In genomic region chr1:63861055-63861691, GRCh38 we compare ENCODE assay signal across 22 cellular contexts.
DNase-seq lines count a peak whose midpoint lies in the region; TF ChIP-seq lines count a peak whose summit lies in the region.
"Had no signal": no experiment of that assay in that cellular context is flagged by ENCODE, and none has a peak within 500 bp of the region (broad histone marks: within the 10 kb centered on the region; RNA-seq: fewer than 3 reads in every experiment).

No MANE protein-coding gene starts in this region.

- no peak overlapping the region for H4K91ac ChIP-seq in H9 (ENCODE audit: insufficient read length, low read depth, low read length)

- H3K79me2 ChIP-seq in H9 (ENCODE audit: insufficient read depth, low read length), result peaks cover 33% of the 10 kb centered on the region; the same call in 1 of the 2 replicates
- no peaks in the 10 kb centered on the region for H3K79me2 ChIP-seq in fibroblast of lung (ENCODE audit: control insufficient read depth, insufficient read depth, low read length)

- no peak overlapping the region for H2BK120ac ChIP-seq in H9 (ENCODE audit: low read depth, low read length, poor library complexity, severe bottlenecking)

- peaks cover 13% of the 10 kb centered on the region for H3K4me1 ChIP-seq in H9 (ENCODE audit: insufficient read depth, low read length)
- no peaks in the 10 kb centered on the region for H3K4me1 ChIP-seq in fibroblast of lung (ENCODE audit: control insufficient read depth, extremely low read depth, insufficient read depth, low read length)
- H3K4me1 ChIP-seq in tibial artery, result peaks cover 0 to 82% (median 20%) of the 10 kb centered on the region in 4 donors
- H3K4me1 ChIP-seq: parathyroid adenoma had no signal

- no peak overlapping the region for H3K23ac ChIP-seq in H9 (ENCODE audit: insufficient read length, low read depth, low read length)

- no peak overlapping the region for H2AK5ac ChIP-seq in H9 (ENCODE audit: insufficient read length, low read length)

- peaks cover 7% of the 10 kb centered on the region for H3K79me1 ChIP-seq in H9 (ENCODE audit: insufficient read depth, low read depth, low read length, poor library complexity, severe bottlenecking)

- H3K9ac ChIP-seq in H9 (ENCODE audit: extremely low read depth, insufficient read length, low read length), result no peak overlapping the region
- H3K9ac ChIP-seq in fibroblast of lung (ENCODE audit: insufficient read depth, low read length), result no peak overlapping the region
- H3K9ac ChIP-seq: parathyroid adenoma had no signal

- no peak overlapping the region for H4K8ac ChIP-seq in H9 (replicated peaks; ENCODE audit: insufficient read length, low read depth, low read length)

- H3K4ac ChIP-seq in H9 (ENCODE audit: low read depth, low read length), result no peak overlapping the region

- no peak; the same call in 2 of the 3 replicates for TF ChIP-seq CTCF in H9 (conservative IDR thresholded peaks at IDR 0.05)
- TF ChIP-seq CTCF in fibroblast of lung (conservative IDR thresholded peaks at IDR 0.05 in 1 of 2, IDR thresholded peaks at IDR 0.05 in 1 of 2; ENCODE audit: low read depth in 1 of 2, low read length in 2 of 2), result no peak
- no peak for TF ChIP-seq CTCF in mesothelial cell of epicardium (IDR thresholded peaks at IDR 0.05; ENCODE audit: unreplicated experiment)
- TF ChIP-seq CTCF in tibial artery (IDR thresholded peaks at IDR 0.05), result peak; percentile 16

- H3K9me3 Mint-ChIP-seq in H9 (no peaks in the 10 kb centered on the region), mesothelial cell of epicardium (peaks cover 8% of the 10 kb centered on the region)
- H3K9me3 Mint-ChIP-seq: T-helper 2 cell treated with Interferon-gamma antibody and Interleukin-4, amounts not matched to agents 5 μg/mL and 100 μg/mL, for 36 hours had no signal

- no peak overlapping the region for H2BK15ac ChIP-seq in H9 (ENCODE audit: low read depth, low read length)

- H2AFZ ChIP-seq in H9 (ENCODE audit: low read length) (no peak overlapping the region), fibroblast of lung (ENCODE audit: low read length) (no peak overlapping the region)
- H2AFZ ChIP-seq: parathyroid adenoma had no signal

- H3K18ac ChIP-seq in H9 (ENCODE audit: insufficient read length, low read depth, low read length), result no peak overlapping the region

- no peak overlapping the region for H3K4me3 ChIP-seq in fibroblast of lung (replicated peaks in 1 of 4; ENCODE audit: control extremely low read depth in 1 of 4, insufficient read depth in 1 of 4, low read depth in 3 of 4, low read length in 4 of 4)
- peak overlapping the region in 1 of 2 donors; percentile 5 for H3K4me3 ChIP-seq in tibial artery
- H3K4me3 ChIP-seq: dorsolateral prefrontal cortex, lung, SK-N-MC, stomach had no signal

- H3K4me3 Mint-ChIP-seq in H9, result no peak overlapping the region
- H3K4me3 Mint-ChIP-seq in mesothelial cell of epicardium, result no peak overlapping the region
- H3K4me3 Mint-ChIP-seq: naive B cell; T-helper 2 cell treated with Interferon-gamma antibody and Interleukin-4, amounts not matched to agents 5 μg/mL and 100 μg/mL, for 36 hours had no signal

- H4K5ac ChIP-seq in H9 (ENCODE audit: insufficient read length, low read depth, low read length), result no peak overlapping the region

- H3K23me2 ChIP-seq in H9 (ENCODE audit: insufficient read length, low read depth, low read length, poor library complexity, severe bottlenecking), result no peaks in the 10 kb centered on the region

- H3K27ac ChIP-seq in H9 (ENCODE audit: insufficient read length, low read depth, low read length) (no peak overlapping the region), fibroblast of lung (ENCODE audit: insufficient read depth, low read length) (no peak overlapping the region), tibial artery (peak overlapping the region; percentile 54 to 59)
- H3K27ac ChIP-seq: parathyroid adenoma, SK-N-MC, stomach had no signal

- H3K27me3 ChIP-seq in H9 (ENCODE audit: insufficient read depth, low read length) (no peaks in the 10 kb centered on the region), fibroblast of lung (ENCODE audit: control insufficient read depth, insufficient read depth, low read length) (no peaks in the 10 kb centered on the region), tibial artery (no peaks in the 10 kb centered on the region)
- H3K27me3 ChIP-seq: dorsolateral prefrontal cortex, stomach had no signal

- H2BK20ac ChIP-seq in H9 (ENCODE audit: low read depth, low read length, poor library complexity, severe bottlenecking), result no peak overlapping the region

- H3K4me1 Mint-ChIP-seq in H9 (peaks cover 53 to 78% of the 10 kb centered on the region in 2 experiments), mesothelial cell of epicardium (peaks cover 49% of the 10 kb centered on the region)
- H3K4me1 Mint-ChIP-seq: naive B cell had no signal

- H3K14ac ChIP-seq in H9 (ENCODE audit: insufficient read depth, low read length), result no peak overlapping the region

- no peaks in the 10 kb centered on the region for H3K9me3 ChIP-seq in H9 (ENCODE audit: control insufficient read depth, low read depth, low read length)
- no peaks in the 10 kb centered on the region for H3K9me3 ChIP-seq in fibroblast of lung (ENCODE audit: control insufficient read depth, insufficient read depth, low read depth, low read length)
- no peaks in the 10 kb centered on the region for H3K9me3 ChIP-seq in tibial artery
- H3K9me3 ChIP-seq: stomach had no signal

- no peaks in the 10 kb centered on the region for H3K27me3 Mint-ChIP-seq in H9 (ENCODE audit: low read depth)
- H3K27me3 Mint-ChIP-seq in mesothelial cell of epicardium (ENCODE audit: low read depth), result no peaks in the 10 kb centered on the region
- H3K27me3 Mint-ChIP-seq: naive B cell had no signal

- H2BK5ac ChIP-seq in H9 (ENCODE audit: insufficient read length, low read length), result no peak overlapping the region

- no peak for DNase-seq in H9
- DNase-seq in fibroblast of lung (ENCODE audit: low read depth in 2 of 2), result no peak
- DNase-seq in mesothelial cell of epicardium (ENCODE audit: low spot score in 2 of 2, unreplicated experiment in 2 of 2), result no peak
- DNase-seq in tibial artery, result peak in 1 of 2 donors; percentile 35
- no peak for DNase-seq in Ammon's horn (ENCODE audit: low spot score)
- DNase-seq in DMS79 treated with DMSO at 0.1 percent for 48 hours (lab: John Stamatoyannopoulos, UW), result no peak
- no peak for DNase-seq in HuH-7 (ENCODE audit: low spot score)
- DNase-seq: dorsolateral prefrontal cortex; erythroblast; glutamatergic neuron; Kasumi-1; naive B cell; NCI-H1092; NCI-H2029 treated with DMSO at 0.1 percent for 48 hours; NCI-H510A; small intestine; stimulated activated CD4-positive, alpha-beta T cell treated with anti-CD3 and anti-CD28 coated beads, Interleukin-4, amount 100 ng/mL, for 1 hour; stomach had no signal

- H2BK12ac ChIP-seq in H9 (ENCODE audit: insufficient read length, low read depth, low read length), result no peak overlapping the region

- H3K27ac Mint-ChIP-seq in H9 (peak overlapping the region in 2 of 3 experiments; percentile 1 to 88; a peak in 3 of 7 replicates), mesothelial cell of epicardium (peak overlapping the region; percentile 74)
- H3K27ac Mint-ChIP-seq: T-helper 2 cell treated with Interferon-gamma antibody and Interleukin-4, amounts not matched to agents 5 μg/mL and 100 μg/mL, for 36 hours had no signal

- H3K56ac ChIP-seq in H9 (ENCODE audit: insufficient read length, low read depth, low read length), result no peak overlapping the region

- H3K4me2 ChIP-seq in H9 (ENCODE audit: insufficient read depth, insufficient read length, low read length) (no peak overlapping the region), fibroblast of lung (ENCODE audit: extremely low read depth, insufficient read depth, low read length) (peak overlapping the region; percentile 15)

- H3K36me3 ChIP-seq in fibroblast of lung (ENCODE audit: control insufficient read depth, insufficient read depth, low read length) (no peaks in the 10 kb centered on the region), tibial artery (no peaks in the 10 kb centered on the region)
- H3K36me3 ChIP-seq: stomach had no signal

- intact Hi-C loops in tibial artery (cut with DNase I; ENCODE audit: low total_unique reads), result no loop called here

- WGBS in H9 (ENCODE audit: extremely low coverage, insufficient read length, low lambda C conversion rate), result no CpG with 5 or more reads among the region's 6 CpGs

- no peak overlapping the region for H3T11ph ChIP-seq in H9 (ENCODE audit: low read length)

- H3K36me3 Mint-ChIP-seq in H9 (ENCODE audit: insufficient read depth in 1 of 3, low read depth in 3 of 3), result peaks cover 0 to 3% (median 3%) of the 10 kb centered on the region in 3 experiments; a peak in 3 of 7 replicates
- peaks cover 7% of the 10 kb centered on the region for H3K36me3 Mint-ChIP-seq in mesothelial cell of epicardium

- no peaks in the 10 kb centered on the region for H4K20me1 ChIP-seq in H9 (ENCODE audit: control insufficient read depth, insufficient read depth, insufficient read length)
- H4K20me1 ChIP-seq in fibroblast of lung (ENCODE audit: control insufficient read depth, extremely low read depth, insufficient read depth, low read length), result no peaks in the 10 kb centered on the region

Comparison
In these comparisons a context has a peak if more than half of its experiments do, and no peak if none do; other contexts are left out.
1. H3K27ac ChIP-seq: peak in tibial artery (2 of 2); none in H9 (single experiment) and fibroblast of lung (single experiment).
2. CTCF ChIP-seq: peak in tibial artery (2 of 2); none in H9 (single experiment), fibroblast of lung (0 of 2) and mesothelial cell of epicardium (single experiment).